6 cellular contexts compared by ENCODE assay signal in genomic region chr14:39289523-39289922, GRCh38.
"Had no signal": no experiment of that assay in that cellular context is flagged by ENCODE, and none has a peak within 500 bp of the region (broad histone marks: within the 10 kb centered on the region; RNA-seq: fewer than 3 reads in every experiment).

No MANE protein-coding gene starts in this region.

- DNase-seq: H9, HCEC 1CT, IMR-90, KG1 had no signal

- H3K27ac Mint-ChIP-seq: GM23338 had no signal

- H3K4me1 Mint-ChIP-seq: GM23338, H9 had no signal

- ATAC-seq: GM23338, K562 had no signal

- H3K4me3 Mint-ChIP-seq: GM23338, H9 had no signal
